Comparison of ENCODE assay signal across 2 cellular contexts in the genomic region with DNA sequence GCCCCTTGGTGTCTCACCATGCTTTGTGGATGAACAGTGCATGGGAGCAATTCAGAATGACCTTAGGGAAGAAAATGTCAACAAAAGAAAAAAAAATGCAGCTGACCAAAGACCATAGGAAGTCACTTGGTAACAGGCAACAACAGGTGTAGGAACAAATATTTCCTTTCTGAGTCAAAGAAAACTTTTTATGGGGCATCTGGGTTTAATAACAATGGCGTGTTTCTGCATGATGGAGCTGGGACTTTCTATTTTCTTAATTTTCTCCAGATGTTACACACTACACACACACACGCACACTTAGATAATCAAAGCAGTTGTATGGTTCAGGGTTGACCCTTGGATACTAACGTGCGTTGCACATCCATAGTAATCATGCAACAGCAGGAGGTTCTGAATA.
TF ChIP-seq lines count a peak whose summit lies in the region.

No MANE protein-coding gene starts in this region.

TF ChIP-seq in GM23338, 12 proteins besides CTCF, POLR2A, EP300 and RAD21:
- TF ChIP-seq, protein P1, sequence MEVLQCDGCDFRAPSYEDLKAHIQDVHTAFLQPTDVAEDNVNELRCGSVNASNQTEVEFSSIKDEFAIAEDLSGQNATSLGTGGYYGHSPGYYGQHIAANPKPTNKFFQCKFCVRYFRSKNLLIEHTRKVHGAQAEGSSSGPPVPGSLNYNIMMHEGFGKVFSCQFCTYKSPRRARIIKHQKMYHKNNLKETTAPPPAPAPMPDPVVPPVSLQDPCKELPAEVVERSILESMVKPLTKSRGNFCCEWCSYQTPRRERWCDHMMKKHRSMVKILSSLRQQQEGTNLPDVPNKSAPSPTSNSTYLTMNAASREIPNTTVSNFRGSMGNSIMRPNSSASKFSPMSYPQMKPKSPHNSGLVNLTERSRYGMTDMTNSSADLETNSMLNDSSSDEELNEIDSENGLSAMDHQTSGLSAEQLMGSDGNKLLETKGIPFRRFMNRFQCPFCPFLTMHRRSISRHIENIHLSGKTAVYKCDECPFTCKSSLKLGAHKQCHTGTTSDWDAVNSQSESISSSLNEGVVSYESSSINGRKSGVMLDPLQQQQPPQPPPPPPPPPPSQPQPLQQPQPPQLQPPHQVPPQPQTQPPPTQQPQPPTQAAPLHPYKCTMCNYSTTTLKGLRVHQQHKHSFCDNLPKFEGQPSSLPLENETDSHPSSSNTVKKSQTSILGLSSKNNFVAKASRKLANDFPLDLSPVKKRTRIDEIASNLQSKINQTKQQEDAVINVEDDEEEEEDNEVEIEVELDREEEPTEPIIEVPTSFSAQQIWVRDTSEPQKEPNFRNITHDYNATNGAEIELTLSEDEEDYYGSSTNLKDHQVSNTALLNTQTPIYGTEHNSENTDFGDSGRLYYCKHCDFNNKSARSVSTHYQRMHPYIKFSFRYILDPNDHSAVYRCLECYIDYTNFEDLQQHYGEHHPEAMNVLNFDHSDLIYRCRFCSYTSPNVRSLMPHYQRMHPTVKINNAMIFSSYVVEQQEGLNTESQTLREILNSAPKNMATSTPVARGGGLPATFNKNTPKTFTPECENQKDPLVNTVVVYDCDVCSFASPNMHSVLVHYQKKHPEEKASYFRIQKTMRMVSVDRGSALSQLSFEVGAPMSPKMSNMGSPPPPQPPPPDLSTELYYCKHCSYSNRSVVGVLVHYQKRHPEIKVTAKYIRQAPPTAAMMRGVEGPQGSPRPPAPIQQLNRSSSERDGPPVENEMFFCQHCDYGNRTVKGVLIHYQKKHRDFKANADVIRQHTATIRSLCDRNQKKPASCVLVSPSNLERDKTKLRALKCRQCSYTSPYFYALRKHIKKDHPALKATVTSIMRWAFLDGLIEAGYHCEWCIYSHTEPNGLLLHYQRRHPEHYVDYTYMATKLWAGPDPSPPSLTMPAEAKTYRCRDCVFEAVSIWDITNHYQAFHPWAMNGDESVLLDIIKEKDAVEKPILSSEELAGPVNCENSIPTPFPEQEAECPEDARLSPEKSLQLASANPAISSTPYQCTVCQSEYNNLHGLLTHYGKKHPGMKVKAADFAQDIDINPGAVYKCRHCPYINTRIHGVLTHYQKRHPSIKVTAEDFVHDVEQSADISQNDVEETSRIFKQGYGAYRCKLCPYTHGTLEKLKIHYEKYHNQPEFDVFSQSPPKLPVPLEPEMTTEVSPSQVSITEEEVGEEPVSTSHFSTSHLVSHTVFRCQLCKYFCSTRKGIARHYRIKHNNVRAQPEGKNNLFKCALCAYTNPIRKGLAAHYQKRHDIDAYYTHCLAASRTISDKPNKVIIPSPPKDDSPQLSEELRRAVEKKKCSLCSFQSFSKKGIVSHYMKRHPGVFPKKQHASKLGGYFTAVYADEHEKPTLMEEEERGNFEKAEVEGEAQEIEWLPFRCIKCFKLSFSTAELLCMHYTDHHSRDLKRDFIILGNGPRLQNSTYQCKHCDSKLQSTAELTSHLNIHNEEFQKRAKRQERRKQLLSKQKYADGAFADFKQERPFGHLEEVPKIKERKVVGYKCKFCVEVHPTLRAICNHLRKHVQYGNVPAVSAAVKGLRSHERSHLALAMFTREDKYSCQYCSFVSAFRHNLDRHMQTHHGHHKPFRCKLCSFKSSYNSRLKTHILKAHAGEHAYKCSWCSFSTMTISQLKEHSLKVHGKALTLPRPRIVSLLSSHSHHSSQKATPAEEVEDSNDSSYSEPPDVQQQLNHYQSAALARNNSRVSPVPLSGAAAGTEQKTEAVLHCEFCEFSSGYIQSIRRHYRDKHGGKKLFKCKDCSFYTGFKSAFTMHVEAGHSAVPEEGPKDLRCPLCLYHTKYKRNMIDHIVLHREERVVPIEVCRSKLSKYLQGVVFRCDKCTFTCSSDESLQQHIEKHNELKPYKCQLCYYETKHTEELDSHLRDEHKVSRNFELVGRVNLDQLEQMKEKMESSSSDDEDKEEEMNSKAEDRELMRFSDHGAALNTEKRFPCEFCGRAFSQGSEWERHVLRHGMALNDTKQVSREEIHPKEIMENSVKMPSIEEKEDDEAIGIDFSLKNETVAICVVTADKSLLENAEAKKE (CRISPR knock-in tag; IDR thresholded peaks at IDR 0.05): no peak
- TF ChIP-seq ZNF114 (CRISPR knock-in tag; IDR thresholded peaks at IDR 0.05) (no peak), STAT1 (IDR thresholded peaks at IDR 0.05; ENCODE audit: unreplicated experiment) (no peak), EZH2phosphoT487 (IDR thresholded peaks at IDR 0.05; ENCODE audit: unreplicated experiment) (no peak), NANOG (IDR thresholded peaks at IDR 0.05; ENCODE audit: borderline replicate concordance) (no peak), CREB1 (CRISPR knock-in tag; IDR thresholded peaks at IDR 0.05; ENCODE audit: low read depth) (no peak)
- TF ChIP-seq, protein P2, sequence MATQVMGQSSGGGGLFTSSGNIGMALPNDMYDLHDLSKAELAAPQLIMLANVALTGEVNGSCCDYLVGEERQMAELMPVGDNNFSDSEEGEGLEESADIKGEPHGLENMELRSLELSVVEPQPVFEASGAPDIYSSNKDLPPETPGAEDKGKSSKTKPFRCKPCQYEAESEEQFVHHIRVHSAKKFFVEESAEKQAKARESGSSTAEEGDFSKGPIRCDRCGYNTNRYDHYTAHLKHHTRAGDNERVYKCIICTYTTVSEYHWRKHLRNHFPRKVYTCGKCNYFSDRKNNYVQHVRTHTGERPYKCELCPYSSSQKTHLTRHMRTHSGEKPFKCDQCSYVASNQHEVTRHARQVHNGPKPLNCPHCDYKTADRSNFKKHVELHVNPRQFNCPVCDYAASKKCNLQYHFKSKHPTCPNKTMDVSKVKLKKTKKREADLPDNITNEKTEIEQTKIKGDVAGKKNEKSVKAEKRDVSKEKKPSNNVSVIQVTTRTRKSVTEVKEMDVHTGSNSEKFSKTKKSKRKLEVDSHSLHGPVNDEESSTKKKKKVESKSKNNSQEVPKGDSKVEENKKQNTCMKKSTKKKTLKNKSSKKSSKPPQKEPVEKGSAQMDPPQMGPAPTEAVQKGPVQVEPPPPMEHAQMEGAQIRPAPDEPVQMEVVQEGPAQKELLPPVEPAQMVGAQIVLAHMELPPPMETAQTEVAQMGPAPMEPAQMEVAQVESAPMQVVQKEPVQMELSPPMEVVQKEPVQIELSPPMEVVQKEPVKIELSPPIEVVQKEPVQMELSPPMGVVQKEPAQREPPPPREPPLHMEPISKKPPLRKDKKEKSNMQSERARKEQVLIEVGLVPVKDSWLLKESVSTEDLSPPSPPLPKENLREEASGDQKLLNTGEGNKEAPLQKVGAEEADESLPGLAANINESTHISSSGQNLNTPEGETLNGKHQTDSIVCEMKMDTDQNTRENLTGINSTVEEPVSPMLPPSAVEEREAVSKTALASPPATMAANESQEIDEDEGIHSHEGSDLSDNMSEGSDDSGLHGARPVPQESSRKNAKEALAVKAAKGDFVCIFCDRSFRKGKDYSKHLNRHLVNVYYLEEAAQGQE (IDR thresholded peaks at IDR 0.05; ENCODE audit: unreplicated experiment): no peak

TF ChIP-seq in GM12878, 131 proteins besides CTCF, POLR2A, EP300 and RAD21 (continued from another document):
- TF ChIP-seq, protein P3, sequence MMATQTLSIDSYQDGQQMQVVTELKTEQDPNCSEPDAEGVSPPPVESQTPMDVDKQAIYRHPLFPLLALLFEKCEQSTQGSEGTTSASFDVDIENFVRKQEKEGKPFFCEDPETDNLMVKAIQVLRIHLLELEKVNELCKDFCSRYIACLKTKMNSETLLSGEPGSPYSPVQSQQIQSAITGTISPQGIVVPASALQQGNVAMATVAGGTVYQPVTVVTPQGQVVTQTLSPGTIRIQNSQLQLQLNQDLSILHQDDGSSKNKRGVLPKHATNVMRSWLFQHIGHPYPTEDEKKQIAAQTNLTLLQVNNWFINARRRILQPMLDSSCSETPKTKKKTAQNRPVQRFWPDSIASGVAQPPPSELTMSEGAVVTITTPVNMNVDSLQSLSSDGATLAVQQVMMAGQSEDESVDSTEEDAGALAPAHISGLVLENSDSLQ (IDR thresholded peaks at IDR 0.05): no peak
- no peak for TF ChIP-seq SMAD5 (IDR thresholded peaks at IDR 0.05; ENCODE audit: low read depth)
- no peak for TF ChIP-seq ASH2L (IDR thresholded peaks at IDR 0.05; ENCODE audit: borderline replicate concordance, low read depth)
- TF ChIP-seq EGR1 (IDR thresholded peaks at IDR 0.05; ENCODE audit: borderline replicate concordance in 1 of 2, low read depth in 2 of 2, low read length in 2 of 2): no peak
